1 cellular context compared by ENCODE assay signal in the genomic region with DNA sequence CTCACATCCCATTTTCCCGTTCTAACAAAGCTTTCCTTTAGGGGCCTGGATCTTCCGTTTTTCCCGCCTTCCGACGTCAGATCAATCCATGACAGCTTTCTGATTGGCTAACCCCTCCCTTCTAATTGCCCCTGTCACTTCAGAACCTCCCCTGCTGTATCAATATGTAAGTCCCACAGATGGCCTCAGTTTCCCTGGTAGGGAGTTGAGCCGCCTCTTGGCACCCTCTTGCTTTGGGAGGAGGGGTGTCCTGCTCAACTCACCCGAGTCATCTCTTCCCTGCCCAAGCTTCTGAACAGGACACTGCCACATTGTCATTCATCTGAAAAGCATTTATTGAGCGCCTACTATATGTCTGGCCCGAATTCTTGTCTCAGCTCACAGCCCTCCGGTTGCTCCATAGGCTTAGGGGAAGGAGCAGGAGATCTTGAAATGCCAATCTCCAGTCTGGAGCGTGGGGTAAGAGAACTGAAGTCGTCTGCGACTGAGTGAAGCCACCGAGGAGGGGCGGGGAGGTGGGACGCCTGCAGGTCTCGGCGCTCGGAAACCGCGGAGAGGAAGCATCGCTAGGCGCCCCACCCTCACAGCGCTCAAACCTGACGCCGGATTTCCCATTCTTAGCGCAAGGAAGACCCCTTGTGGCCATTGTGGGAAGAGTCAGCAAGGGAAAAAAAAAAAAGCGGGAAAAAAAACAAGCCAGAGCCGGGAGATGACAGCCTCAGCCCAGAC.
TF ChIP-seq lines count a peak whose summit lies in the region.

No MANE protein-coding gene starts in this region.

TF ChIP-seq in K562, 482 proteins besides CTCF, POLR2A, EP300 and RAD21 (continued from another document and continues in another):
- peak; percentile 64; the same call in 1 of the 2 replicates for TF ChIP-seq MGA (IDR thresholded peaks at IDR 0.05)
- TF ChIP-seq RBFOX2 (IDR thresholded peaks at IDR 0.05; ENCODE audit: low read depth, low read length) = 0 out of 2 replicates have a peak, but pooled peaks have one; percentile 22
- TF ChIP-seq E2F8 (IDR thresholded peaks at IDR 0.05; ENCODE audit: low read depth, partially characterized antibody) = peak; percentile 96
- peak; percentile 43 for TF ChIP-seq TEAD4 (IDR thresholded peaks at IDR 0.05; ENCODE audit: low read length)
- TF ChIP-seq TEAD4 (CRISPR knock-in tag; IDR thresholded peaks at IDR 0.05; ENCODE audit: borderline replicate concordance) = no peak
- TF ChIP-seq NEUROD1 (IDR thresholded peaks at IDR 0.05; ENCODE audit: borderline replicate concordance, low read depth, low read length, partially characterized antibody) = peak; percentile 16
- peak; percentile 53; the same call in 1 of the 2 replicates for TF ChIP-seq NBN (IDR thresholded peaks at IDR 0.05; ENCODE audit: low read depth)
- TF ChIP-seq TRIM24 (IDR thresholded peaks at IDR 0.05) = peak; percentile 60 to 65
- no peak for TF ChIP-seq ATF6 (CRISPR knock-in tag; IDR thresholded peaks at IDR 0.05)
- peak; percentile 30 for TF ChIP-seq BRD9 (IDR thresholded peaks at IDR 0.05; ENCODE audit: low read depth, partially characterized antibody)
- TF ChIP-seq MYBL2 (IDR thresholded peaks at IDR 0.05; ENCODE audit: low read depth) = no peak
- TF ChIP-seq MYBL2 (CRISPR knock-in tag; IDR thresholded peaks at IDR 0.05; ENCODE audit: borderline replicate concordance) = no peak
- TF ChIP-seq, protein P1, sequence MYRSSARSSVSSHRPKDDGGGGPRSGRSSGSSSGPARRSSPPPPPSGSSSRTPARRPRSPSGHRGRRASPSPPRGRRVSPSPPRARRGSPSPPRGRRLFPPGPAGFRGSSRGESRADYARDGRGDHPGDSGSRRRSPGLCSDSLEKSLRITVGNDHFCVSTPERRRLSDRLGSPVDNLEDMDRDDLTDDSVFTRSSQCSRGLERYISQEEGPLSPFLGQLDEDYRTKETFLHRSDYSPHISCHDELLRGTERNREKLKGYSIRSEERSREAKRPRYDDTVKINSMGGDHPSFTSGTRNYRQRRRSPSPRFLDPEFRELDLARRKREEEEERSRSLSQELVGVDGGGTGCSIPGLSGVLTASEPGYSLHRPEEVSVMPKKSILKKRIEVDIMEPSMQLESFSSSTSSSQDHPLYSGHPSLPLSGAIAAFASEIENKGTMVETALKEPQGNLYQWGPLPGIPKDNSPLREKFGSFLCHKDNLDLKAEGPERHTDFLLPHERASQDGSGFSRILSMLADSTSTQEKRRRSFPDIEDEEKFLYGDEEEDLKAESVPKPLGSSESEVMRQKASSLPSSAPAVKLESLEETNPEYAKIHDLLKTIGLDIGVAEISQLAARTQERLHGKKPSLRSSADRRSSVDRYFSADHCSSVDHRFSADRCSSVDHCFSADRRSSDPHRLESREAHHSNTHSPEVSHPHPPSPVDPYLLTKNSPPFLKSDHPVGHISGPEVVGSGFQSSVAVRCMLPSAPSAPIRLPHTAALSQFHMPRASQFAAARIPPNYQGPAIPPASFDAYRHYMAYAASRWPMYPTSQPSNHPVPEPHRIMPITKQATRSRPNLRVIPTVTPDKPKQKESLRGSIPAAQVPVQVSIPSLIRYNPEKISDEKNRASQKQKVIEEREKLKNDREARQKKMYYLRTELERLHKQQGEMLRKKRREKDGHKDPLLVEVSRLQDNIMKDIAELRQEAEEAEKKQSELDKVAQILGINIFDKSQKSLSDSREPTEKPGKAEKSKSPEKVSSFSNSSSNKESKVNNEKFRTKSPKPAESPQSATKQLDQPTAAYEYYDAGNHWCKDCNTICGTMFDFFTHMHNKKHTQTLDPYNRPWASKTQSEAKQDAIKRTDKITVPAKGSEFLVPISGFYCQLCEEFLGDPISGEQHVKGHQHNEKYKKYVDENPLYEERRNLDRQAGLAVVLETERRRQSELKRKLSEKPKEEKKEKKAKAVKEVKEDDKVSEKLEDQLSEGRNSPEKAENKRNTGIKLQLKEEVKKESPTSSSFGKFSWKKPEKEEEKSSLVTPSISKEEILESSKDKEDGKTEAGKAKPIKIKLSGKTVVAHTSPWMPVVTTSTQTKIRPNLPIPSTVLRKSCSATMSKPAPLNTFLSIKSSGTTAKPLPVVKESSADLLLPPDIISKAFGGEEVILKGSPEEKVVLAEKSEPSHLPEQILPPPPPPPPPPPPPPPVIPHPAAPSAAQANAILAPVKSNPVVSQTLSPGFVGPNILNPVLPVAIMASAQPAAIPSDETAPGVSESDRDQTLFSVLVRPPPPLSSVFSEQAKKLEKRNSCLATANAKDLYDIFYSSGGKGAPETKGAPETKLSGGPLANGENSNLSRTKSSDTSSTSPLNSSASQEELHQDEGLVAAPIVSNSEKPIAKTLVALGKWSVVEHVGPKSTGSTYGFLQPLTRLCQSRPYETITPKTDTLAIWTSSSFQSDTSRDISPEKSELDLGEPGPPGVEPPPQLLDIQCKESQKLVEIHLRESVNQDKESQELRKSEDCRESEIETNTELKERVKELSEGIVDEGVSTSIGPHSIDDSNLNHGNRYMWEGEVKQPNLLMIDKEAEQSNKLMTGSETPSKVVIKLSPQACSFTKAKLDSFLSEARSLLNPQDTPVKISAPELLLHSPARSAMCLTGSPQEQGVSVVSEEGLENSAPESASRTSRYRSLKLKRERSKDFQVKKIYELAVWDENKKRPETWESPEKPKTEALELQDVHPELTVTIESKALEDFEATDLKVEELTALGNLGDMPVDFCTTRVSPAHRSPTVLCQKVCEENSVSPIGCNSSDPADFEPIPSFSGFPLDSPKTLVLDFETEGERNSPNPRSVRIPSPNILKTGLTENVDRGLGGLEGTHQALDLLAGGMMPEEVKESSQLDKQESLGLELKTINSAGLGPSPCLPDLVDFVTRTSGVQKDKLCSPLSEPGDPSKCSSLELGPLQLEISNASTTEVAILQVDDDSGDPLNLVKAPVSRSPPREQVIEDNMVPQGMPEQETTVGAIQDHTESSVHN (IDR thresholded peaks at IDR 0.05; ENCODE audit: borderline replicate concordance in 1 of 2, low read depth in 1 of 2) = no peak
- TF ChIP-seq, protein P2, sequence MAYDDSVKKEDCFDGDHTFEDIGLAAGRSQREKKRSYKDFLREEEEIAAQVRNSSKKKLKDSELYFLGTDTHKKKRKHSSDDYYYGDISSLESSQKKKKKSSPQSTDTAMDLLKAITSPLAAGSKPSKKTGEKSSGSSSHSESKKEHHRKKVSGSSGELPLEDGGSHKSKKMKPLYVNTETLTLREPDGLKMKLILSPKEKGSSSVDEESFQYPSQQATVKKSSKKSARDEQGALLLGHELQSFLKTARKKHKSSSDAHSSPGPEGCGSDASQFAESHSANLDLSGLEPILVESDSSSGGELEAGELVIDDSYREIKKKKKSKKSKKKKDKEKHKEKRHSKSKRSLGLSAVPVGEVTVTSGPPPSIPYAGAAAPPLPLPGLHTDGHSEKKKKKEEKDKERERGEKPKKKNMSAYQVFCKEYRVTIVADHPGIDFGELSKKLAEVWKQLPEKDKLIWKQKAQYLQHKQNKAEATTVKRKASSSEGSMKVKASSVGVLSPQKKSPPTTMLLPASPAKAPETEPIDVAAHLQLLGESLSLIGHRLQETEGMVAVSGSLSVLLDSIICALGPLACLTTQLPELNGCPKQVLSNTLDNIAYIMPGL (CRISPR knock-in tag; IDR thresholded peaks at IDR 0.05) = 0 out of 2 replicates have a peak, but pooled peaks have one; percentile 63
- TF ChIP-seq MAFK (IDR thresholded peaks at IDR 0.05; ENCODE audit: low read length) = 0 out of 2 replicates have a peak, but pooled peaks have one; percentile 18
- TF ChIP-seq JUNB (CRISPR knock-in tag; conservative IDR thresholded peaks at IDR 0.05) = no peak
